ENCODE assay signal across 8 cellular contexts in genomic region chr1:15847893-15848142, GRCh38. TPM values are rescaled to one million over a fixed set of nuclear protein-coding genes. Genes with fewer than 3 reads are reported as not detected.
DNase-seq lines count a peak whose midpoint lies in the region; ATAC-seq and TF ChIP-seq lines count a peak whose summit lies in the region.

No MANE protein-coding gene starts in this region.

- peak overlapping the region; percentile 98 to 99 (median 99) for H3K9ac ChIP-seq in skeletal muscle tissue (ENCODE audit: low read depth in 1 of 3, low read length in 3 of 3)

- H3K4me3 Mint-ChIP-seq in T-helper 17 cell = peak overlapping the region; percentile 89

- H3K27me3 ChIP-seq in foreskin keratinocyte (no peaks in the 10 kb centered on the region), skeletal muscle tissue (ENCODE audit: control insufficient read depth in 3 of 3, insufficient read depth in 3 of 3, low read length in 3 of 3) (no peaks in the 10 kb centered on the region)

- ATAC-seq in GM21381 (IDR thresholded peaks at IDR 0.05; ENCODE audit: unreplicated experiment) (peak; percentile 13), T-helper 17 cell (no peak), foreskin keratinocyte (no peak)

- peak overlapping the region; percentile 88 for H3K27ac ChIP-seq in foreskin keratinocyte
- peak overlapping the region; percentile 97 for H3K27ac ChIP-seq in skeletal muscle tissue (ENCODE audit: low read depth, low read length)

- peaks cover 34% of the 10 kb centered on the region for H3K4me1 Mint-ChIP-seq in T-helper 17 cell

- H3K4me1 ChIP-seq in foreskin keratinocyte (peaks cover 22% of the 10 kb centered on the region), skeletal muscle tissue (ENCODE audit: control insufficient read depth in 3 of 3, insufficient read depth in 3 of 3, low read length in 3 of 3) (peaks cover 26 to 35% (median 29%) of the 10 kb centered on the region in 3 donors)

- H3K27me3 Mint-ChIP-seq in T-helper 17 cell = no peaks in the 10 kb centered on the region

- H3K36me3 Mint-ChIP-seq in T-helper 17 cell (ENCODE audit: low read depth) = peaks cover 2% of the 10 kb centered on the region

- DNase-seq in T-helper 17 cell (no peak), foreskin keratinocyte (no peak), NOMO-1 (lab: John Stamatoyannopoulos, UW; ENCODE audit: unreplicated experiment in 2 of 2) (no peak), T1000 (lab: John Stamatoyannopoulos, UW) (no peak), NCI-H2196 treated with DMSO at 0.1 percent for 48 hours (lab: John Stamatoyannopoulos, UW; ENCODE audit: unreplicated experiment) (no peak), ureter (ENCODE audit: low spot score) (no peak)

- peak overlapping the region; percentile 95 for H3K27ac Mint-ChIP-seq in T-helper 17 cell

- peak overlapping the region; percentile 84 to 95 (median 94) for H3K4me3 ChIP-seq in skeletal muscle tissue (ENCODE audit: low read length in 3 of 3)

- TF ChIP-seq CTCF in foreskin keratinocyte (conservative IDR thresholded peaks at IDR 0.05) = no peak

- no peaks in the 10 kb centered on the region for H3K36me3 ChIP-seq in skeletal muscle tissue (ENCODE audit: control insufficient read depth in 3 of 3, insufficient read depth in 3 of 3, low read length in 3 of 3)

- H3K9me3 ChIP-seq in T-helper 17 cell (ENCODE audit: control insufficient read depth, low read length, poor library complexity, severe bottlenecking) (no peaks in the 10 kb centered on the region), skeletal muscle tissue (ENCODE audit: control insufficient read depth in 3 of 3, low read length in 3 of 3) (no peaks in the 10 kb centered on the region)

RNA-seq across cellular contexts. Expression of gene SPEN, which starts 0.3 kb away (rescaled TPM):
- total RNA-seq in T-helper 17 cell (10 to 100 TPM; 73.8 to 79.1 TPM), foreskin keratinocyte (49.0 and 51.6 TPM in 2 replicates), skeletal muscle tissue (21.4 TPM), ureter (85.2 TPM)
- 14.1 and 16.8 TPM in 2 replicates for polyA plus RNA-seq in foreskin keratinocyte

RNA-seq across cellular contexts. Expression of gene UQCRHL, which starts 40.4 kb away (rescaled TPM):
- total RNA-seq in T-helper 17 cell (under 1 TPM; 0.65 to 0.81 TPM), foreskin keratinocyte (3.2 and 5.3 TPM in 2 replicates), skeletal muscle tissue (4.7 TPM), ureter (0.96 TPM)
- polyA plus RNA-seq in foreskin keratinocyte = 5.6 and 8.7 TPM in 2 replicates
